In the genomic region with DNA sequence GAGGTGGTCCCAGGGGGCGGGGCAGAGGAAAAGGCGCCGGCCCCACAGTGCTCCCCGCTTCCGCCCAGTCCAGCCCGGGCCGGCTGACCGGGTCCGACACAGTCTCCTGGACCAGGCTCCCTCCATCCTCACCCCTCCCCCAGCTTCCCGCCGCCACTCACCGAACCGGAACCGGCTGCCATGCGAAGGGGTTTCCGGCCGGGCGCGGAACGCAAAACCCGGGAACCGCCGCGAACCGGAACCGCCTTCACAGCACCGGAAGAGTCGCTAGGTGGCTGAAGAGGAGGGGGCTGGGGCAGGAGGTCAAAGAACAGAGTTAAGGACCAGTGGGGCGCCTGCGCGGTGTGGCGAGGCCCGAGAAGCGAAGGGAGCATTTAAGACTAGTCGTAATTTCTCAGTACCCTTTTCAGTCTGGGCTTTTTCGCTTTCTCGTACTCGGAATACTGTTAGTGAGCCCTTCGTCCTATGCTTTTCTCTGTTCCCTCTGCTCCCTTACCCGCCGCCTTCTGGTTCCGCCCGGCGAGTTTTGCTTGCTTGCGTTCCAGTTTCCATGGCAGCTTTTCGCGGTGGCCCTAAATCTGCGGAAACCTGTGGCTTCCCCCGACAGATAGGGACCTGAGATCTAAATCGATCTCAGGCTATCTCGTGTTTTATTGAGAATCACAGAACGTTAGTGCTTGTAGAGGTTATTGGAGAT, we compare ENCODE assay signal across 1 cellular context.
TF ChIP-seq lines count a peak whose summit lies in the region.

A gene (minus strand): TSS at position 213 of the 697 bp plus-strand sequence. CDS start 4,607 bp downstream, outside the sequence.

TF ChIP-seq in GM23338, 12 proteins besides CTCF, POLR2A, EP300 and RAD21 (continued from another document):
- TF ChIP-seq ZNF114 (CRISPR knock-in tag; IDR thresholded peaks at IDR 0.05) (no peak), STAT1 (IDR thresholded peaks at IDR 0.05; ENCODE audit: unreplicated experiment) (no peak), JUNB (IDR thresholded peaks at IDR 0.05; ENCODE audit: unreplicated experiment) (no peak)
- TF ChIP-seq, protein P1, sequence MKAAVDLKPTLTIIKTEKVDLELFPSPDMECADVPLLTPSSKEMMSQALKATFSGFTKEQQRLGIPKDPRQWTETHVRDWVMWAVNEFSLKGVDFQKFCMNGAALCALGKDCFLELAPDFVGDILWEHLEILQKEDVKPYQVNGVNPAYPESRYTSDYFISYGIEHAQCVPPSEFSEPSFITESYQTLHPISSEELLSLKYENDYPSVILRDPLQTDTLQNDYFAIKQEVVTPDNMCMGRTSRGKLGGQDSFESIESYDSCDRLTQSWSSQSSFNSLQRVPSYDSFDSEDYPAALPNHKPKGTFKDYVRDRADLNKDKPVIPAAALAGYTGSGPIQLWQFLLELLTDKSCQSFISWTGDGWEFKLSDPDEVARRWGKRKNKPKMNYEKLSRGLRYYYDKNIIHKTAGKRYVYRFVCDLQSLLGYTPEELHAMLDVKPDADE (IDR thresholded peaks at IDR 0.05): peak; percentile 47
- TF ChIP-seq, protein P2, sequence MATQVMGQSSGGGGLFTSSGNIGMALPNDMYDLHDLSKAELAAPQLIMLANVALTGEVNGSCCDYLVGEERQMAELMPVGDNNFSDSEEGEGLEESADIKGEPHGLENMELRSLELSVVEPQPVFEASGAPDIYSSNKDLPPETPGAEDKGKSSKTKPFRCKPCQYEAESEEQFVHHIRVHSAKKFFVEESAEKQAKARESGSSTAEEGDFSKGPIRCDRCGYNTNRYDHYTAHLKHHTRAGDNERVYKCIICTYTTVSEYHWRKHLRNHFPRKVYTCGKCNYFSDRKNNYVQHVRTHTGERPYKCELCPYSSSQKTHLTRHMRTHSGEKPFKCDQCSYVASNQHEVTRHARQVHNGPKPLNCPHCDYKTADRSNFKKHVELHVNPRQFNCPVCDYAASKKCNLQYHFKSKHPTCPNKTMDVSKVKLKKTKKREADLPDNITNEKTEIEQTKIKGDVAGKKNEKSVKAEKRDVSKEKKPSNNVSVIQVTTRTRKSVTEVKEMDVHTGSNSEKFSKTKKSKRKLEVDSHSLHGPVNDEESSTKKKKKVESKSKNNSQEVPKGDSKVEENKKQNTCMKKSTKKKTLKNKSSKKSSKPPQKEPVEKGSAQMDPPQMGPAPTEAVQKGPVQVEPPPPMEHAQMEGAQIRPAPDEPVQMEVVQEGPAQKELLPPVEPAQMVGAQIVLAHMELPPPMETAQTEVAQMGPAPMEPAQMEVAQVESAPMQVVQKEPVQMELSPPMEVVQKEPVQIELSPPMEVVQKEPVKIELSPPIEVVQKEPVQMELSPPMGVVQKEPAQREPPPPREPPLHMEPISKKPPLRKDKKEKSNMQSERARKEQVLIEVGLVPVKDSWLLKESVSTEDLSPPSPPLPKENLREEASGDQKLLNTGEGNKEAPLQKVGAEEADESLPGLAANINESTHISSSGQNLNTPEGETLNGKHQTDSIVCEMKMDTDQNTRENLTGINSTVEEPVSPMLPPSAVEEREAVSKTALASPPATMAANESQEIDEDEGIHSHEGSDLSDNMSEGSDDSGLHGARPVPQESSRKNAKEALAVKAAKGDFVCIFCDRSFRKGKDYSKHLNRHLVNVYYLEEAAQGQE (IDR thresholded peaks at IDR 0.05; ENCODE audit: unreplicated experiment): no peak
